Comparison of ENCODE assay signal across 8 cellular contexts in the genomic region with DNA sequence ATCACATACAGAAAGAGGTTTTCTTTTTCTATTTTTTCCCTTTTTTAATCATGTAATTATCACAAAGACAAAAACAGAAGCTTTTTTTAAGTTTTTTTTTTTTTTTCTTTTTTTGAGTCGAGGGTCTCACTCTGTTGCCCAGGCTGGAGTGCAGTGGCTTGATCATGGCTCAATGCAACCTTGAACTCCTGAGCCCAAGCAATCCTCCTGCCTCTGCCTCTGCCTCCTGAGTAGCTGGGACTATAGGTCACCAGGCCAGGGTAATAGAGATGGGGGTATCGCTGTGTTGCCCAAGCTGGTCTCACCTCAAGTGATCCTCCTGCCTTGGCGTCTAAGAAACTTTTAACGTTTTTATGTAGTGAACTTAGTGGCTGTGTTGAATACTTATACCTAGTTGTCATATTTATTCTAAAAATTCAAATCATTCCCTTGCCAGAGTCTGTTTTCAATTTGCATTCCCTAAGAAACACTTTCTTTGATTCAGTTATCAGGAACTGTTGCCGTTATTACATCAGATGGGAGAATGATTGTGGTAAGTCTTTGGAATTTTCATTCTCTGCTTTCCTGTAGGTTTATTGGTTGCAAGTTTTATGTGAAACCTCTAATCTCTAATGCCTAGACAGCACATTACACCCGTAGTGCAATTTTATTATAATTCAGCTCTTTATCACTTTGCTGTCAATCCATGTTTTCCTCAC. TPM values are rescaled to one million over a fixed set of nuclear protein-coding genes. Genes with fewer than 3 reads are reported as not detected.
DNase-seq lines count a peak whose midpoint lies in the region; ATAC-seq and TF ChIP-seq lines count a peak whose summit lies in the region.

No MANE protein-coding gene starts in this region.

- intact Hi-C loops in CD4-positive, alpha-beta T cell (cut with DNase I, micrococcal nuclease) = loop anchor here in 1 of 2 experiments (10.0 kb wide), 1 partner anchor 1971 kb away; the partner anchor contains the start of gene TES

- no peaks in the 10 kb centered on the region for H3K27me3 Mint-ChIP-seq in CD4-positive, alpha-beta T cell
- no peaks in the 10 kb centered on the region for H3K27me3 Mint-ChIP-seq in natural killer cell treated with Interleukin-12 subunit alpha and Interleukin-12 subunit beta and Interleukin-15 and Interleukin-18, amount 100 ng/mL, for 72 hours

- H3K9ac ChIP-seq in Karpas-422 (ENCODE audit: low read length) = peak overlapping the region; percentile 84

- H3K9me3 Mint-ChIP-seq in CD4-positive, alpha-beta T cell = no peaks in the 10 kb centered on the region
- peaks cover 3% of the 10 kb centered on the region for H3K9me3 Mint-ChIP-seq in natural killer cell treated with Interleukin-12 subunit alpha and Interleukin-12 subunit beta and Interleukin-15 and Interleukin-18, amount 100 ng/mL, for 72 hours

- H4K20me1 ChIP-seq in Karpas-422 (ENCODE audit: insufficient read depth, low read depth, low read length) = no peaks in the 10 kb centered on the region; the same call in 1 of the 2 replicates

- peaks cover 33% of the 10 kb centered on the region; the same call in 1 of the 2 replicates for H3K36me3 ChIP-seq in Karpas-422 (ENCODE audit: insufficient read depth, low read length)

- H3K4me3 Mint-ChIP-seq in CD4-positive, alpha-beta T cell = peak overlapping the region; percentile 96
- peak overlapping the region; percentile 97 for H3K4me3 Mint-ChIP-seq in natural killer cell treated with Interleukin-12 subunit alpha and Interleukin-12 subunit beta and Interleukin-15 and Interleukin-18, amount 100 ng/mL, for 72 hours

- H3K4me2 ChIP-seq in Karpas-422 (ENCODE audit: low read depth, low read length, poor library complexity, severe bottlenecking) = peak overlapping the region; percentile 87

- no peak for ATAC-seq in CD4-positive, alpha-beta T cell (ENCODE audit: poor library complexity)
- no peak for ATAC-seq in natural killer cell treated with Interleukin-12 subunit alpha and Interleukin-12 subunit beta and Interleukin-15 and Interleukin-18, amount 100 ng/mL, for 72 hours
- ATAC-seq in HG02852 (IDR thresholded peaks at IDR 0.05; ENCODE audit: unreplicated experiment) = no peak

- H3K79me2 ChIP-seq in Karpas-422 (ENCODE audit: low read length) = peaks cover 52% of the 10 kb centered on the region

- H2AFZ ChIP-seq in Karpas-422 (ENCODE audit: low read length) = no peak overlapping the region

- POLR2A ChIA-PET in CD4-positive, alpha-beta T cell (lab: Charles Lee) = no interaction called here

- no peak for TF ChIP-seq CTCF in CD4-positive, alpha-beta T cell (IDR thresholded peaks at IDR 0.05)
- TF ChIP-seq CTCF in cardiac fibroblast (IDR thresholded peaks at IDR 0.05; ENCODE audit: low read depth, low read length) = no peak

- no peak overlapping the region for H3K27ac ChIP-seq in CD4-positive, alpha-beta T cell (ENCODE audit: low read depth, low read length)
- H3K27ac ChIP-seq in Karpas-422 (ENCODE audit: low read length) = peak overlapping the region; percentile 60; the same call in 1 of the 2 replicates

- peaks cover 26% of the 10 kb centered on the region for H3K4me1 ChIP-seq in Karpas-422 (ENCODE audit: low read length)

- peak overlapping the region; percentile 53 for H3K27ac Mint-ChIP-seq in CD4-positive, alpha-beta T cell
- H3K27ac Mint-ChIP-seq in natural killer cell treated with Interleukin-12 subunit alpha and Interleukin-12 subunit beta and Interleukin-15 and Interleukin-18, amount 100 ng/mL, for 72 hours = peak overlapping the region; percentile 96 to 97

- H3K4me3 ChIP-seq in Karpas-422 (ENCODE audit: low read length) (peak overlapping the region; percentile 80), cardiac fibroblast (replicated peaks in 1 of 2; ENCODE audit: low read depth in 2 of 2, low read length in 2 of 2) (peak overlapping the region; percentile 66 to 80)

- CTCF ChIA-PET in CD4-positive, alpha-beta T cell (lab: Charles Lee) = interaction anchor here (1.3 kb wide), 1 partner anchor 11 kb away, joined by 4 read pairs; no protein-coding TSS in a partner anchor

- peaks cover 56% of the 10 kb centered on the region for H3K36me3 Mint-ChIP-seq in CD4-positive, alpha-beta T cell (ENCODE audit: low read depth)
- peaks cover 33% of the 10 kb centered on the region for H3K36me3 Mint-ChIP-seq in natural killer cell treated with Interleukin-12 subunit alpha and Interleukin-12 subunit beta and Interleukin-15 and Interleukin-18, amount 100 ng/mL, for 72 hours

- DNase-seq in CD4-positive, alpha-beta T cell = no peak
- DNase-seq in Karpas-422 (no peak), cardiac fibroblast (ENCODE audit: low read depth in 2 of 2) (peak; percentile 8 to 21), NCI-H774 (lab: John Stamatoyannopoulos, UW) (no peak), HCEC 1CT (no peak)
- DNase-seq in natural killer cell treated with Interleukin-12 subunit alpha and Interleukin-12 subunit beta and Interleukin-15 and Interleukin-18, amount 100 ng/mL, for 72 hours (ENCODE audit: low spot score) = no peak
- no peak for DNase-seq in effector CD8-positive, alpha-beta T cell (lab: John Stamatoyannopoulos, UW)

- no peaks in the 10 kb centered on the region for H3K9me3 ChIP-seq in CD4-positive, alpha-beta T cell (ENCODE audit: control insufficient read depth, low read length)
- no peaks in the 10 kb centered on the region for H3K9me3 ChIP-seq in Karpas-422 (ENCODE audit: low read length)

- H3K27me3 ChIP-seq in CD4-positive, alpha-beta T cell (ENCODE audit: control insufficient read depth, insufficient read depth, low read length) = no peaks in the 10 kb centered on the region
- H3K27me3 ChIP-seq in Karpas-422 (ENCODE audit: low read length) = no peaks in the 10 kb centered on the region

- no peaks in the 10 kb centered on the region for H3K9me2 ChIP-seq in Karpas-422 (replicated peaks; ENCODE audit: insufficient read depth, low read length)

- H3K4me1 Mint-ChIP-seq in CD4-positive, alpha-beta T cell (ENCODE audit: low read depth) = peaks cover 51% of the 10 kb centered on the region
- peaks cover 30 to 44% of the 10 kb centered on the region in 2 donors for H3K4me1 Mint-ChIP-seq in natural killer cell treated with Interleukin-12 subunit alpha and Interleukin-12 subunit beta and Interleukin-15 and Interleukin-18, amount 100 ng/mL, for 72 hours (ENCODE audit: low read depth in 2 of 2)

RNA-seq across cellular contexts. Expression of gene LSM8, which starts 1.3 kb away (rescaled TPM):
- total RNA-seq in CD4-positive, alpha-beta T cell = 10 to 100 TPM; 47.1 to 49.4 TPM
- total RNA-seq in Karpas-422 (2014; rRNA removed; shearing (Covaris generic); ENCODE audit: low replicate concordance) = 93.4 and 102 TPM in 2 replicates
- total RNA-seq in natural killer cell treated with Interleukin-12 subunit alpha and Interleukin-12 subunit beta and Interleukin-15 and Interleukin-18, amount 100 ng/mL, for 72 hours = 10 to 100 TPM; 37.3 to 48.0 TPM

RNA-seq across cellular contexts. Expression of gene ANKRD7, which starts 39.2 kb away (rescaled TPM):
- total RNA-seq in CD4-positive, alpha-beta T cell = not detected
- total RNA-seq in Karpas-422 (2014; rRNA removed; shearing (Covaris generic); ENCODE audit: low replicate concordance) = 1.7 and 2.8 TPM in 2 replicates
- not detected for total RNA-seq in natural killer cell treated with Interleukin-12 subunit alpha and Interleukin-12 subunit beta and Interleukin-15 and Interleukin-18, amount 100 ng/mL, for 72 hours

Comparison
In these comparisons a context has a peak if more than half of its experiments do, and no peak if none do; other contexts are left out.
1. DNase-seq: peak in cardiac fibroblast (2 of 2); none in CD4-positive, alpha-beta T cell (0 of 10), Karpas-422 (single experiment), natural killer cell treated with Interleukin-12 subunit alpha and Interleukin-12 subunit beta and Interleukin-15 and Interleukin-18, amount 100 ng/mL, for 72 hours (single experiment), NCI-H774 (single experiment), effector CD8-positive, alpha-beta T cell (single experiment) and HCEC 1CT (single experiment).